ENCODE assay signal across 1 cellular context in the genomic region with DNA sequence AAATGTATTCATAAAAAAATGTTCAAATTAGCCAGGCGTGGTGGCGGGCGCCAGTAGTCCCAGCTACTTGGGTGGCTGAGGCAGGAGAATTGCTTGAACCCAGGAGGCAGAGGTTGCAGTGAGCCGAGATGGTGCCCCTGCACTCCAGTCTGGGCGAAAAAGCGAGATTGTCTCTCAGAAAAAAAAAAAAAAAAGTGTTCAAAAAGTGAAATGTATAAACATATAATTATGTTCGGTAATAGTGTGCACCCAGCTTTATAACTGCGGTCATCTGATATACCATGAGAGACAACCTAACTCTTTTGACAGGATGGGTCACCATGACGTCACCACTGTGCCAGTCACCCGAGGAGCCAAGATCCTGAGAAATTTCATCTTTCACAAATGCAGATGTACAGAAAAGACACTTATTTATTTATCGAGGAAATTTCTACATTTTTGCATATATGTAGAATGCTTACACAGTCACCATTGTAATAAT.
TF ChIP-seq lines count a peak whose summit lies in the region.

No MANE protein-coding gene starts in this region.

TF ChIP-seq in HEK293, 187 proteins besides CTCF, POLR2A, EP300 and RAD21 (continued from another document):
- TF ChIP-seq, protein P1, sequence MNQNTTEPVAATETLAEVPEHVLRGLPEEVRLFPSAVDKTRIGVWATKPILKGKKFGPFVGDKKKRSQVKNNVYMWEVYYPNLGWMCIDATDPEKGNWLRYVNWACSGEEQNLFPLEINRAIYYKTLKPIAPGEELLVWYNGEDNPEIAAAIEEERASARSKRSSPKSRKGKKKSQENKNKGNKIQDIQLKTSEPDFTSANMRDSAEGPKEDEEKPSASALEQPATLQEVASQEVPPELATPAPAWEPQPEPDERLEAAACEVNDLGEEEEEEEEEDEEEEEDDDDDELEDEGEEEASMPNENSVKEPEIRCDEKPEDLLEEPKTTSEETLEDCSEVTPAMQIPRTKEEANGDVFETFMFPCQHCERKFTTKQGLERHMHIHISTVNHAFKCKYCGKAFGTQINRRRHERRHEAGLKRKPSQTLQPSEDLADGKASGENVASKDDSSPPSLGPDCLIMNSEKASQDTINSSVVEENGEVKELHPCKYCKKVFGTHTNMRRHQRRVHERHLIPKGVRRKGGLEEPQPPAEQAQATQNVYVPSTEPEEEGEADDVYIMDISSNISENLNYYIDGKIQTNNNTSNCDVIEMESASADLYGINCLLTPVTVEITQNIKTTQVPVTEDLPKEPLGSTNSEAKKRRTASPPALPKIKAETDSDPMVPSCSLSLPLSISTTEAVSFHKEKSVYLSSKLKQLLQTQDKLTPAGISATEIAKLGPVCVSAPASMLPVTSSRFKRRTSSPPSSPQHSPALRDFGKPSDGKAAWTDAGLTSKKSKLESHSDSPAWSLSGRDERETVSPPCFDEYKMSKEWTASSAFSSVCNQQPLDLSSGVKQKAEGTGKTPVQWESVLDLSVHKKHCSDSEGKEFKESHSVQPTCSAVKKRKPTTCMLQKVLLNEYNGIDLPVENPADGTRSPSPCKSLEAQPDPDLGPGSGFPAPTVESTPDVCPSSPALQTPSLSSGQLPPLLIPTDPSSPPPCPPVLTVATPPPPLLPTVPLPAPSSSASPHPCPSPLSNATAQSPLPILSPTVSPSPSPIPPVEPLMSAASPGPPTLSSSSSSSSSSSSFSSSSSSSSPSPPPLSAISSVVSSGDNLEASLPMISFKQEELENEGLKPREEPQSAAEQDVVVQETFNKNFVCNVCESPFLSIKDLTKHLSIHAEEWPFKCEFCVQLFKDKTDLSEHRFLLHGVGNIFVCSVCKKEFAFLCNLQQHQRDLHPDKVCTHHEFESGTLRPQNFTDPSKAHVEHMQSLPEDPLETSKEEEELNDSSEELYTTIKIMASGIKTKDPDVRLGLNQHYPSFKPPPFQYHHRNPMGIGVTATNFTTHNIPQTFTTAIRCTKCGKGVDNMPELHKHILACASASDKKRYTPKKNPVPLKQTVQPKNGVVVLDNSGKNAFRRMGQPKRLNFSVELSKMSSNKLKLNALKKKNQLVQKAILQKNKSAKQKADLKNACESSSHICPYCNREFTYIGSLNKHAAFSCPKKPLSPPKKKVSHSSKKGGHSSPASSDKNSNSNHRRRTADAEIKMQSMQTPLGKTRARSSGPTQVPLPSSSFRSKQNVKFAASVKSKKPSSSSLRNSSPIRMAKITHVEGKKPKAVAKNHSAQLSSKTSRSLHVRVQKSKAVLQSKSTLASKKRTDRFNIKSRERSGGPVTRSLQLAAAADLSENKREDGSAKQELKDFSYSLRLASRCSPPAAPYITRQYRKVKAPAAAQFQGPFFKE (tag by site-specific recombination; IDR thresholded peaks at IDR 0.05; ENCODE audit: borderline replicate concordance): no peak
- TF ChIP-seq ZNF76 (tag by site-specific recombination; IDR thresholded peaks at IDR 0.05; ENCODE audit: borderline replicate concordance, low read depth): no peak
- no peak for TF ChIP-seq ZNF544 (tag by site-specific recombination; IDR thresholded peaks at IDR 0.05)
- TF ChIP-seq ZNF843 (tag by site-specific recombination; IDR thresholded peaks at IDR 0.05): no peak
- no peak for TF ChIP-seq ZNF623 (tag by site-specific recombination; IDR thresholded peaks at IDR 0.05)
- no peak for TF ChIP-seq AEBP2 (tag by site-specific recombination; IDR thresholded peaks at IDR 0.05; ENCODE audit: borderline replicate concordance)
- no peak for TF ChIP-seq ZNF248 (tag by site-specific recombination; IDR thresholded peaks at IDR 0.05)
- TF ChIP-seq HOXA7 (CRISPR knock-in tag; IDR thresholded peaks at IDR 0.05; ENCODE audit: borderline replicate concordance): no peak
- TF ChIP-seq YY1 (tag by site-specific recombination; IDR thresholded peaks at IDR 0.05): no peak
- TF ChIP-seq, protein P2, sequence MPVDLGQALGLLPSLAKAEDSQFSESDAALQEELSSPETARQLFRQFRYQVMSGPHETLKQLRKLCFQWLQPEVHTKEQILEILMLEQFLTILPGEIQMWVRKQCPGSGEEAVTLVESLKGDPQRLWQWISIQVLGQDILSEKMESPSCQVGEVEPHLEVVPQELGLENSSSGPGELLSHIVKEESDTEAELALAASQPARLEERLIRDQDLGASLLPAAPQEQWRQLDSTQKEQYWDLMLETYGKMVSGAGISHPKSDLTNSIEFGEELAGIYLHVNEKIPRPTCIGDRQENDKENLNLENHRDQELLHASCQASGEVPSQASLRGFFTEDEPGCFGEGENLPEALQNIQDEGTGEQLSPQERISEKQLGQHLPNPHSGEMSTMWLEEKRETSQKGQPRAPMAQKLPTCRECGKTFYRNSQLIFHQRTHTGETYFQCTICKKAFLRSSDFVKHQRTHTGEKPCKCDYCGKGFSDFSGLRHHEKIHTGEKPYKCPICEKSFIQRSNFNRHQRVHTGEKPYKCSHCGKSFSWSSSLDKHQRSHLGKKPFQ (tag by site-specific recombination; IDR thresholded peaks at IDR 0.05): no peak
- TF ChIP-seq ZNF561 (tag by site-specific recombination; IDR thresholded peaks at IDR 0.05; ENCODE audit: borderline replicate concordance): no peak
